ENCODE assay signal across 33 cellular contexts in the genomic region with DNA sequence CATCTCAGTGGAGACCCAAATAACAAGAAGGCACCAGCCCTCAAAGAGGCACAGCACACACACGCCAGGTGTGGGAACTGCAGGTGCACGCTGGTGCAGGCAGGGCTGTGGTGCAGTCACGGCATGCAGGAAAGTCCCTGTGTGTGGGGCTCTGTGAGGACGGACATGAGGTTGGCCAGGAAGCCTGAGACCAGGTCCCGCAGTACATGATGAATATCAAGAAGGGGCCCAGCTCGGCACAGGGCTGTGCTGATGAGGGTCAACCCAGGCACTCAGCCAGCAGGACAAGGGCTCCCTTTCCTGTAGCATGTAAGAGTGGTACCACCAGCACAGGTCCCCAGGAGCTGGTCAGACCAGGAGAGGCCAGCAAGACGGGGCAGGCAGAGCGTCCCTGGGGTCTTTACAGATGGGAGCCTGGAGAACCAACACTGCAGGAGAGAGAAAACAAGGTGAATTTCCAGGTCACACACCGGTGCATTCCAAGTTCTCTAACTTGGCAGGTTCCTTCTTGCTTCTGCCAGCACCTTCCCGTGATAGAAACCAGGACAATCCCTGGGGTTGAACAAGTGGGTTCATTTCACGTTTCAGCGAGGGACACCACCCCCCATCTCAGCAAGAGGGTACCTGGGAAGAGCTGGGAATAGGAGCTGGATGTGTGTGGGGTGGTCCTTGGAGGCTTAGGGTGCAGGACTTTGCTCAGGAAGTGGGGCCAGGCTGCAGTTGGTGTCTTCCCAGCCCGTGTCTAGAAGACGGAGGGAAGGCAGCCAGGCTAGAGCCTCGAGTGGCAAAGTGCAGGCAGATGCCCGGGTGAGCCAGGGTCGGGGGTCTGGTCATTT.
"Had no signal": no experiment of that assay in that cellular context is flagged by ENCODE, and none has a peak within 500 bp of the region (broad histone marks: within the 10 kb centered on the region; RNA-seq: fewer than 3 reads in every experiment).

No MANE protein-coding gene starts in this region.

- ATAC-seq: body of pancreas; gastrocnemius medialis; left cardiac atrium; left ventricle myocardium superior; naive thymus-derived CD8-positive, alpha-beta T cell; pancreas had no signal

- H3K9ac ChIP-seq: SK-N-SH had no signal

- H3K9me3 ChIP-seq: adrenal gland, body of pancreas, colonic mucosa, gastrocnemius medialis, pancreas, psoas muscle, SK-N-SH had no signal

- H3K4me3 ChIP-seq: adrenal gland, body of pancreas, cardiac muscle cell, colonic mucosa, gastrocnemius medialis, pancreas, psoas muscle had no signal

- H3K27ac ChIP-seq: adrenal gland, body of pancreas, cardiac muscle cell, colonic mucosa, pancreas, psoas muscle, WERI-Rb-1 had no signal

- H3K27me3 ChIP-seq: body of pancreas, cardiac muscle cell, colonic mucosa, gastrocnemius medialis had no signal

- H3K27me3 Mint-ChIP-seq: activated CD4-positive, alpha-beta T cell treated with anti-CD3 and anti-CD28 coated beads, Interleukin-2, amount 10 ng/mL, durations not matched to agents 24 days and 14 days had no signal

- H3K4me1 Mint-ChIP-seq: activated CD4-positive, alpha-beta T cell treated with anti-CD3 and anti-CD28 coated beads, Interleukin-2, amount 10 ng/mL, durations not matched to agents 24 days and 14 days; activated naive CD8-positive, alpha-beta T cell treated with anti-CD3 and anti-CD28 coated beads for 36 hours; mesothelial cell of epicardium; naive thymus-derived CD8-positive, alpha-beta T cell had no signal

- H3K36me3 ChIP-seq: adrenal gland, cardiac muscle cell, colonic mucosa, gastrocnemius medialis, pancreas, WERI-Rb-1 had no signal

- H3K27ac Mint-ChIP-seq: activated CD4-positive, alpha-beta memory T cell treated with anti-CD3 and anti-CD28 coated beads for 36 hours; activated CD4-positive, alpha-beta T cell treated with anti-CD3 and anti-CD28 coated beads, Interleukin-2, amount 10 ng/mL, durations not matched to agents 24 days and 14 days; activated naive CD4-positive, alpha-beta T cell treated with anti-CD3 and anti-CD28 coated beads for 36 hours; activated naive CD8-positive, alpha-beta T cell treated with anti-CD3 and anti-CD28 coated beads for 36 hours; activated T-helper 1 cell treated with anti-CD3 and anti-CD28 coated beads, Interleukin-12 subunit alpha, Interleukin-12 subunit beta, Interleukin-2, Interleukin-4 antibody, amounts not matched to agents 30 ng/mL and 10 ng/mL and 1 ng/mL, durations not matched to agents 14 hours and 24 hours and 36 hours; mesothelial cell of epicardium; naive thymus-derived CD8-positive, alpha-beta T cell; T-helper 1 cell treated with Interleukin-12 subunit alpha and Interleukin-12 subunit beta and Interleukin-4 antibody, amounts not matched to agents 30 μg/mL and 1 μg/mL, for 36 hours; type B pancreatic cell had no signal

- H3K9me3 Mint-ChIP-seq: activated CD4-positive, alpha-beta memory T cell treated with anti-CD3 and anti-CD28 coated beads for 36 hours; activated CD4-positive, alpha-beta T cell treated with anti-CD3 and anti-CD28 coated beads, Interleukin-2, amount 10 ng/mL, durations not matched to agents 24 days and 14 days; activated naive CD4-positive, alpha-beta T cell treated with anti-CD3 and anti-CD28 coated beads for 36 hours; activated naive CD8-positive, alpha-beta T cell treated with anti-CD3 and anti-CD28 coated beads for 36 hours; activated T-helper 1 cell treated with anti-CD3 and anti-CD28 coated beads, Interleukin-12 subunit alpha, Interleukin-12 subunit beta, Interleukin-2, Interleukin-4 antibody, amounts not matched to agents 30 ng/mL and 10 ng/mL and 1 ng/mL, durations not matched to agents 14 hours and 24 hours and 36 hours; mesothelial cell of epicardium; T-helper 1 cell treated with Interleukin-12 subunit alpha and Interleukin-12 subunit beta and Interleukin-4 antibody, amounts not matched to agents 30 μg/mL and 1 μg/mL, for 36 hours; type B pancreatic cell had no signal

- DNase-seq: activated CD4-positive, alpha-beta memory T cell treated with anti-CD3 and anti-CD28 coated beads for 36 hours; activated CD4-positive, alpha-beta T cell treated with anti-CD3 and anti-CD28 coated beads, Interleukin-2, amount 10 ng/mL, durations not matched to agents 24 days and 14 days; activated CD4-positive, CD25-positive, alpha-beta regulatory T cell treated with anti-CD3 and anti-CD28 coated beads, Interleukin-2, amount 50 U/mL, for 72 hours; activated effector memory CD4-positive, alpha-beta T cell treated with anti-CD3 and anti-CD28 coated beads, Interleukin-2, amount 50 U/mL, for 16 hours; activated naive CD4-positive, alpha-beta T cell treated with anti-CD3 and anti-CD28 coated beads for 36 hours; activated naive CD8-positive, alpha-beta T cell treated with anti-CD3 and anti-CD28 coated beads for 36 hours; activated T-cell treated with anti-CD3 and anti-CD28 coated beads for 4 hours; adrenal gland; aorta; body of pancreas; cerebellar nuclear complex; colonic mucosa; effector CD8-positive, alpha-beta T cell; gastrocnemius medialis; glutamatergic neuron; left cardiac atrium; left ventricle myocardium superior; naive thymus-derived CD8-positive, alpha-beta T cell; pancreas; psoas muscle; SK-N-SH; stimulated activated CD4-positive, alpha-beta T cell treated with anti-CD3 and anti-CD28 coated beads, Interleukin-15, amount 100 ng/mL, for 24 hours; stimulated activated CD4-positive, alpha-beta T cell treated with anti-CD3 and anti-CD28 coated beads, Interleukin-2, amount 100 ng/mL, for 24 hours; stimulated activated naive CD4-positive, alpha-beta T cell treated with Interleukin-2 at 50 U/mL for 16 hours; substantia nigra; SW 1271; T-helper 9 cell; WERI-Rb-1 had no signal

- H3K4me3 Mint-ChIP-seq: activated CD4-positive, alpha-beta memory T cell treated with anti-CD3 and anti-CD28 coated beads for 36 hours; activated CD4-positive, alpha-beta T cell treated with anti-CD3 and anti-CD28 coated beads, Interleukin-2, amount 10 ng/mL, durations not matched to agents 24 days and 14 days; activated naive CD4-positive, alpha-beta T cell treated with anti-CD3 and anti-CD28 coated beads for 36 hours; activated naive CD8-positive, alpha-beta T cell treated with anti-CD3 and anti-CD28 coated beads for 36 hours; activated T-helper 1 cell treated with anti-CD3 and anti-CD28 coated beads, Interleukin-12 subunit alpha, Interleukin-12 subunit beta, Interleukin-2, Interleukin-4 antibody, amounts not matched to agents 30 ng/mL and 10 ng/mL and 1 ng/mL, durations not matched to agents 14 hours and 24 hours and 36 hours; mesothelial cell of epicardium; naive thymus-derived CD8-positive, alpha-beta T cell; T-helper 1 cell treated with Interleukin-12 subunit alpha and Interleukin-12 subunit beta and Interleukin-4 antibody, amounts not matched to agents 30 μg/mL and 1 μg/mL, for 36 hours; type B pancreatic cell had no signal

- H3K36me3 Mint-ChIP-seq: activated CD4-positive, alpha-beta memory T cell treated with anti-CD3 and anti-CD28 coated beads for 36 hours; activated naive CD8-positive, alpha-beta T cell treated with anti-CD3 and anti-CD28 coated beads for 36 hours; mesothelial cell of epicardium; naive thymus-derived CD8-positive, alpha-beta T cell; type B pancreatic cell had no signal

- H3K4me1 ChIP-seq: adrenal gland, body of pancreas, colonic mucosa, pancreas, psoas muscle had no signal
